Comparison of ENCODE assay signal across 13 cellular contexts in the genomic region with DNA sequence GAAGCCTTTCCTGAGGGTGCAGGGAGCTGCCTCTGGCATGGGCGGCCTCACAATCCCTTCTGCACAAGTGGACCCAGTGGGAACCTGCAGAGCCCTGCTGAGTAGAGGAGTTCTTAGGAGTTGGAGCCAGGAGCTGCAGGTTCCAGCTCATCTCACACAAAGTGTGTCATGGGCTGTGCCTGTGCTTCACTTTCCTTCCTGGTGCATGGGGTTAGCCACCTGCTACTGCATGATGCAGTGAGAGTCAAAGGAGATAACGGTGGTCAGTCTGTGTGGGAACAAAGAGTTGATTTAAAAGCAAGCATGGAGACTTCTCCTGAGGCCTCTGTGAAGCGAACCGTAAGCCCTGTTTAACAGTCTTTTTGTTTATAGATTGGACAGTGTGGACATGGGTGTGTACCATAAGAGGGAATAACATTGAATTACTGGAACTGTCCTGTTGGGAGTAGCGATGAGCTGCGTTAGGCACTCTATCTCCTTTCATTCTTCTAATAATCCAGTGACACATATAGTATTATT.
A peak's percentile ranks its signal among the peaks of the same experiment; 100 is the strongest.
DNase-seq lines count a peak whose midpoint lies in the region; ATAC-seq and TF ChIP-seq lines count a peak whose summit lies in the region.
"Had no signal": no experiment of that assay in that cellular context is flagged by ENCODE, and none has a peak within 500 bp of the region (broad histone marks: within the 10 kb centered on the region; RNA-seq: fewer than 3 reads in every experiment).

No MANE protein-coding gene starts in this region.

- no peaks in the 10 kb centered on the region for H4K20me1 ChIP-seq in MM.1S (ENCODE audit: insufficient read depth, low read length)

- H3F3A ChIP-seq in MM.1S (ENCODE audit: insufficient read depth, low read length): peaks cover 10% of the 10 kb centered on the region; the same call in 1 of the 2 replicates

- H3K79me2 ChIP-seq in MM.1S (ENCODE audit: low read length): no peaks in the 10 kb centered on the region

- H3K4me2 ChIP-seq in MM.1S (ENCODE audit: low read depth, low read length): no peak overlapping the region

- TF ChIP-seq CTCF in Panc1 (IDR thresholded peaks at IDR 0.05) (peak; percentile 57; the same call in 1 of the 2 replicates), fibroblast of mammary gland (conservative IDR thresholded peaks at IDR 0.05; ENCODE audit: control insufficient read depth, insufficient read depth, low read depth, low read length) (peak; percentile 22), MM.1S (IDR thresholded peaks at IDR 0.05; ENCODE audit: low read length) (no peak)

- H3K27ac ChIP-seq in Panc1 (ENCODE audit: low read length) (peak overlapping the region; percentile 58; the same call in 1 of the 2 replicates), MM.1S (ENCODE audit: low read length) (no peak overlapping the region)
- H3K27ac ChIP-seq in effector memory CD4-positive, alpha-beta T cell (ENCODE audit: insufficient read depth, low read length, poor library complexity, severe bottlenecking): no peak overlapping the region

- CTCF ChIA-PET in Panc1 (lab: Charles Lee): no interaction called here

- intact Hi-C loops in Panc1 (cut with micrococcal nuclease; ENCODE audit: unreplicated experiment): loop anchor here (2.0 to 5.0 kb wide), 2 partner anchors 89 to 216 kb away; no protein-coding TSS in a partner anchor

- H3K4me3 ChIP-seq in Panc1 (ENCODE audit: low read depth in 2 of 2, low read length in 2 of 2) (no peak overlapping the region), fibroblast of mammary gland (ENCODE audit: control insufficient read depth, low read depth, low read length) (no peak overlapping the region), MM.1S (ENCODE audit: low read length) (no peak overlapping the region)
- H3K4me3 ChIP-seq in effector memory CD4-positive, alpha-beta T cell (ENCODE audit: insufficient read depth, low read depth, low read length, poor library complexity, severe bottlenecking): no peak overlapping the region

- H3K9ac ChIP-seq in MM.1S (ENCODE audit: low read length): no peak overlapping the region

- POLR2A ChIA-PET in Panc1 (lab: Charles Lee): no interaction called here

- H3K9me2 ChIP-seq in MM.1S (replicated peaks; ENCODE audit: insufficient read depth, low read length): no peaks in the 10 kb centered on the region

- no peak for DNase-seq in activated naive CD4-positive, alpha-beta T cell treated with anti-CD3 and anti-CD28 coated beads, Interleukin-2, amount 50 U/mL, for 72 hours (ENCODE audit: low spot score in 2 of 2)
- no peak for DNase-seq in activated naive CD4-positive, alpha-beta T cell (lab: John Stamatoyannopoulos, UW)
- DNase-seq in Panc1 (ENCODE audit: low read depth, low spot score): no peak
- DNase-seq in fibroblast of mammary gland (ENCODE audit: low read depth): no peak
- peak; percentile 44 for DNase-seq in superior temporal gyrus (ENCODE audit: extremely low spot score)
- DNase-seq in effector memory CD4-positive, alpha-beta T cell: no peak
- no peak for DNase-seq in activated CD4-positive, CD25-positive, alpha-beta regulatory T cell (lab: John Stamatoyannopoulos, UW)
- no peak for DNase-seq in MM.1S
- DNase-seq: aorta, naive B cell, NCI-H2081 treated with DMSO at 0.1 percent for 48 hours, SHP77 had no signal

- no peak overlapping the region for H2AFZ ChIP-seq in MM.1S (ENCODE audit: low read length)

- H3K36me3 ChIP-seq in Panc1 (ENCODE audit: control insufficient read depth, insufficient read depth, low read length) (no peaks in the 10 kb centered on the region), MM.1S (replicated peaks; ENCODE audit: insufficient read depth, low read length) (no peaks in the 10 kb centered on the region)
- no peaks in the 10 kb centered on the region for H3K36me3 ChIP-seq in effector memory CD4-positive, alpha-beta T cell (ENCODE audit: control insufficient read depth, insufficient read depth, low read length)

- ATAC-seq in activated naive CD4-positive, alpha-beta T cell treated with anti-CD3 and anti-CD28 coated beads, Interleukin-2, amount 50 U/mL, for 72 hours: peak; percentile 56 to 70
- ATAC-seq in Panc1: peak; percentile 15
- ATAC-seq: CD8-positive, alpha-beta T cell had no signal

- H3K27me3 ChIP-seq in Panc1 (ENCODE audit: control insufficient read depth, insufficient read depth, low read length): no peaks in the 10 kb centered on the region
- H3K27me3 ChIP-seq in effector memory CD4-positive, alpha-beta T cell (replicated peaks; ENCODE audit: control insufficient read depth, insufficient read depth, low read length, poor library complexity, severe bottlenecking): no peaks in the 10 kb centered on the region
- no peaks in the 10 kb centered on the region for H3K27me3 ChIP-seq in MM.1S (replicated peaks; ENCODE audit: insufficient read depth, low read length)

- no peak overlapping the region for H3K27ac Mint-ChIP-seq in activated naive CD4-positive, alpha-beta T cell treated with anti-CD3 and anti-CD28 coated beads, Interleukin-2, amount 50 U/mL, for 72 hours
- H3K27ac Mint-ChIP-seq: CD8-positive, alpha-beta T cell; naive B cell had no signal

- in situ Hi-C loops in Panc1 (cut with HindIII; ENCODE audit: low pct_unique_long_range_greater_than_20kb, low sequenced_read_pairs): no loop called here

- H3K9me3 ChIP-seq in Panc1 (ENCODE audit: control insufficient read depth, insufficient read depth, low read depth, low read length): no peaks in the 10 kb centered on the region
- no peaks in the 10 kb centered on the region for H3K9me3 ChIP-seq in effector memory CD4-positive, alpha-beta T cell (ENCODE audit: control insufficient read depth, low read length)
- H3K9me3 ChIP-seq in MM.1S (replicated peaks; ENCODE audit: insufficient read depth, low read length): no peaks in the 10 kb centered on the region

- no peaks in the 10 kb centered on the region for H3K36me3 Mint-ChIP-seq in activated naive CD4-positive, alpha-beta T cell treated with anti-CD3 and anti-CD28 coated beads, Interleukin-2, amount 50 U/mL, for 72 hours
- H3K36me3 Mint-ChIP-seq: CD8-positive, alpha-beta T cell; naive B cell had no signal

- H3K4me1 ChIP-seq in Panc1 (ENCODE audit: control insufficient read depth, insufficient read depth, low read length) (peaks cover 28% of the 10 kb centered on the region), MM.1S (ENCODE audit: low read length) (peaks cover 26% of the 10 kb centered on the region)
- H3K4me1 ChIP-seq in effector memory CD4-positive, alpha-beta T cell (ENCODE audit: control insufficient read depth, insufficient read depth, low read length, poor library complexity, severe bottlenecking): no peaks in the 10 kb centered on the region

- BruUV-seq in Panc1 (replicated peaks; lab: Mats Ljungman, UMichigan): no TSS peak

- no peaks in the 10 kb centered on the region for H3K9me3 Mint-ChIP-seq in activated naive CD4-positive, alpha-beta T cell treated with anti-CD3 and anti-CD28 coated beads, Interleukin-2, amount 50 U/mL, for 72 hours
- H3K9me3 Mint-ChIP-seq: CD8-positive, alpha-beta T cell; naive B cell had no signal
